In the genomic region with DNA sequence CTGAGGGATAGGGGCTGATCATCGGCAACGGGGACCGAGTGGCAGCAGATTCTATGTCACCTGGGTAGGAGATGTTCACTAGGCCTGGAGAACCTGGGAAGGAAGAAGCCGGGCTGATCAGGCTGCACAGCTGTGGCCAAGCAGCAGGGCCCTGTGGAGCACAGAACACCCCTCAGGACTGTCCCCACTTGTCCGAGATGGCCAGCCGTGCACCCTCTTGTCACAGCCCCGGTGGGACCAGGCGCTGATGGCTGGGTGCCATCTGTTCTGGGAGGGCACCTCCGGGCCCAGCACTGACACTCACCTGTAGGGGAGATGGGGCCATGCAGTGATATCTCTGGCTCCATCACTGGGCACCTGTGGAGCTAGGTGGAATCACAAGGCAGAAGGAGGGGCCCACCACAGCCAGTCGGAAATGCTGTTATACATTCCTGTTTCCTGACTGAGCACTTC, we compare ENCODE assay signal across 26 cellular contexts.
"Had no signal": no experiment of that assay in that cellular context is flagged by ENCODE, and none has a peak within 500 bp of the region (broad histone marks: within the 10 kb centered on the region; RNA-seq: fewer than 3 reads in every experiment).

No MANE protein-coding gene starts in this region.

- H3K4me1 Mint-ChIP-seq: activated naive CD4-positive, alpha-beta T cell treated with anti-CD3 and anti-CD28 coated beads, Interleukin-2, amount 50 U/mL, for 24 hours; memory B cell; T-cell had no signal

- H3K36me3 ChIP-seq: cardiac muscle cell, esophagus squamous epithelium, gastroesophageal sphincter, heart left ventricle, sigmoid colon, thyroid gland, upper lobe of right lung had no signal

- H3K4me1 ChIP-seq: body of pancreas, heart left ventricle, upper lobe of right lung had no signal

- H3K27ac Mint-ChIP-seq: activated naive CD4-positive, alpha-beta T cell treated with anti-CD3 and anti-CD28 coated beads, Interleukin-2, amount 50 U/mL, for 24 hours; memory B cell; T-cell; T-helper 2 cell treated with Interferon-gamma antibody and Interleukin-4, amounts not matched to agents 5 μg/mL and 100 μg/mL, for 36 hours had no signal

- H3K4me3 Mint-ChIP-seq: activated naive CD4-positive, alpha-beta T cell treated with anti-CD3 and anti-CD28 coated beads, Interleukin-2, amount 50 U/mL, for 24 hours; memory B cell; T-cell; T-helper 2 cell treated with Interferon-gamma antibody and Interleukin-4, amounts not matched to agents 5 μg/mL and 100 μg/mL, for 36 hours had no signal

- ATAC-seq: body of pancreas, gastroesophageal sphincter, heart left ventricle, left cardiac atrium, T-cell, upper lobe of right lung had no signal

- H3K9me3 Mint-ChIP-seq: activated naive CD4-positive, alpha-beta T cell treated with anti-CD3 and anti-CD28 coated beads, Interleukin-2, amount 50 U/mL, for 24 hours; memory B cell; T-cell; T-helper 2 cell treated with Interferon-gamma antibody and Interleukin-4, amounts not matched to agents 5 μg/mL and 100 μg/mL, for 36 hours had no signal

- H3K9me3 ChIP-seq: body of pancreas, esophagus squamous epithelium, gastroesophageal sphincter, heart left ventricle, sigmoid colon, thyroid gland, upper lobe of right lung had no signal

- H3K36me3 Mint-ChIP-seq: activated naive CD4-positive, alpha-beta T cell treated with anti-CD3 and anti-CD28 coated beads, Interleukin-2, amount 50 U/mL, for 24 hours; memory B cell; T-cell had no signal

- DNase-seq: activated CD4-positive, alpha-beta T cell treated with anti-CD3 and anti-CD28 coated beads, Interleukin-2, amount 50 U/mL, for 1 hour; activated CD4-positive, CD25-positive, alpha-beta regulatory T cell treated with anti-CD3 and anti-CD28 coated beads, Interleukin-2, amount 50 U/mL, for 72 hours; activated gamma-delta T cell treated with Interleukin-2 at 50 U/mL for 16 hours; activated T-cell treated with anti-CD3 and anti-CD28 coated beads for 4 hours; anterior cingulate cortex; body of pancreas; dermis blood vessel endothelial cell; effector memory CD4-positive, alpha-beta T cell; esophagus squamous epithelium; heart left ventricle; left cardiac atrium; occipital lobe; sigmoid colon; stimulated activated CD4-positive, alpha-beta T cell treated with anti-CD3 and anti-CD28 coated beads, Interleukin-2, amount 100 ng/mL, for 48 hours; stimulated activated naive CD4-positive, alpha-beta T cell; substantia nigra; T-cell; thyroid gland; upper lobe of right lung had no signal

- H3K4me3 ChIP-seq: body of pancreas, cardiac muscle cell, esophagus squamous epithelium, gastroesophageal sphincter, heart left ventricle, sigmoid colon, smooth muscle cell, thyroid gland, upper lobe of right lung had no signal

- H3K27me3 ChIP-seq: body of pancreas, cardiac muscle cell, thyroid gland, upper lobe of right lung had no signal

- H3K27ac ChIP-seq: body of pancreas, cardiac muscle cell, esophagus squamous epithelium, gastroesophageal sphincter, heart left ventricle, sigmoid colon, thyroid gland, upper lobe of right lung, VCaP had no signal
